In the genomic region with DNA sequence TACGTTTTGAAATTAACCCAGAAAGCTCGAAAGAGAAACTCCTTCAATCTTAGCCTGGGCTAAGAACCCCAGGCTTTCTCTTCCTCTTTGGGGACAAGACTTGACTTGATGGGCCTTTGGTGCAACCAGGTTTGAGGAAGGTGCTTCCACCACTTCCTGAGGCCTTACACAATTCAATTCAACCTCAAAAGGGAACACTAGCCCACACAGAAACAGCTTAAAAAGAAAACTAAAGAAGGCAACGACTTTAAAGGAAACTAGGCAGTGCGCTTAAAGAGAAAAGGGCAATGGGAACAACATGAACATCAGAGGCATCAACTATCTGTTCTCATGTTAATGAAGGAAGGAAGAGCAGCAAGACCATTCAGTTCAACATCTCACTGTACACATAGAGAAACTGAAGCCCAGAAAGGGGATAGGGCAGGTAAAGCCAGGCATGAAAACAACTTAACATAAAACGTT, we compare ENCODE assay signal across 9 cellular contexts.
DNase-seq lines count a peak whose midpoint lies in the region; ATAC-seq and TF ChIP-seq lines count a peak whose summit lies in the region.
"Had no signal": no experiment of that assay in that cellular context is flagged by ENCODE, and none has a peak within 500 bp of the region (broad histone marks: within the 10 kb centered on the region; RNA-seq: fewer than 3 reads in every experiment).

No MANE protein-coding gene starts in this region.

- no peaks in the 10 kb centered on the region for H3K9me2 ChIP-seq in Loucy (replicated peaks; ENCODE audit: low read depth, low read length)

- 0 out of 2 replicates have a peak, but pooled peaks cover 3% of the 10 kb centered on the region for H3F3A ChIP-seq in Loucy (ENCODE audit: low read depth)

- DNase-seq in medulla oblongata (ENCODE audit: extremely low spot score): peak; percentile 72
- no peak for DNase-seq in effector CD4-positive, alpha-beta T cell
- DNase-seq in NCI-H510A treated with DMSO at 0.1 percent for 48 hours (lab: John Stamatoyannopoulos, UW): no peak
- no peak for DNase-seq in NCI-H2029 treated with DMSO at 0.1 percent for 48 hours (lab: John Stamatoyannopoulos, UW)
- DNase-seq: SHP77 had no signal

- H3K4me1 ChIP-seq in Loucy (ENCODE audit: insufficient read depth, low read length, poor library complexity, severe bottlenecking): peaks cover 50% of the 10 kb centered on the region

- ATAC-seq in GM18520 (IDR thresholded peaks at IDR 0.05; ENCODE audit: unreplicated experiment): peak; percentile 59
- ATAC-seq in GM21737 (IDR thresholded peaks at IDR 0.05; ENCODE audit: unreplicated experiment): peak; percentile 60
- no peak for ATAC-seq in HG03139 (IDR thresholded peaks at IDR 0.05; ENCODE audit: unreplicated experiment)

- peak overlapping the region; percentile 17 for H3K9ac ChIP-seq in Loucy (ENCODE audit: low read depth, low read length, poor library complexity, severe bottlenecking)

- no peak overlapping the region for H2AFZ ChIP-seq in Loucy (ENCODE audit: low read length)

- H4K20me1 ChIP-seq in Loucy (ENCODE audit: insufficient read depth, low read length, poor library complexity, severe bottlenecking): no peaks in the 10 kb centered on the region

- H3K4me3 ChIP-seq in Loucy (ENCODE audit: low read length, poor library complexity, severe bottlenecking): peak overlapping the region; percentile 44

- peak overlapping the region; percentile 70 for H3K4me2 ChIP-seq in Loucy (ENCODE audit: low read depth, low read length, poor library complexity, severe bottlenecking)

- no peaks in the 10 kb centered on the region for H3K9me3 ChIP-seq in Loucy (ENCODE audit: insufficient read depth, low read depth, low read length)

- H3K36me3 ChIP-seq in Loucy (ENCODE audit: insufficient read depth, low read length): no peaks in the 10 kb centered on the region

- no peaks in the 10 kb centered on the region for H3K27me3 ChIP-seq in Loucy (ENCODE audit: insufficient read depth, low read length, poor library complexity, severe bottlenecking)

- peaks cover 48% of the 10 kb centered on the region for H3K79me2 ChIP-seq in Loucy (ENCODE audit: insufficient read depth, low read length)

- no peak for TF ChIP-seq CTCF in Loucy (conservative IDR thresholded peaks at IDR 0.05; ENCODE audit: low read length)
